ENCODE assay signal across 11 cellular contexts in genomic region chr10:79079490-79080355, GRCh38. TPM values are rescaled to one million over a fixed set of nuclear protein-coding genes. Genes with fewer than 3 reads are reported as not detected.
DNase-seq lines count a peak whose midpoint lies in the region; ATAC-seq and TF ChIP-seq lines count a peak whose summit lies in the region.
"Had no signal": no experiment of that assay in that cellular context is flagged by ENCODE, and none has a peak within 500 bp of the region (broad histone marks: within the 10 kb centered on the region; RNA-seq: fewer than 3 reads in every experiment).

No MANE protein-coding gene starts in this region.

- no CpG with 5 or more reads among the region's 15 CpGs for whole genome bisulfite sequencing in neuronal stem cell (ENCODE audit: extremely low coverage in 2 of 2, insufficient read length in 2 of 2, insufficient replicate concordance in 1 of 2), 2 donors

- intact Hi-C loops in PC-3 (cut with micrococcal nuclease), result no loop called here

- H3K27ac ChIP-seq in BLaER1 (peak overlapping the region; percentile 39), PC-3 (ENCODE audit: low read length) (peak overlapping the region; percentile 3), neuronal stem cell (replicated peaks; ENCODE audit: low read length) (no peak overlapping the region), MM.1S (ENCODE audit: low read length) (no peak overlapping the region)

- H3K9me3 ChIP-seq in BLaER1, result no peaks in the 10 kb centered on the region
- H3K9me3 ChIP-seq in PC-3 (ENCODE audit: low read length), result no peaks in the 10 kb centered on the region
- H3K9me3 ChIP-seq in neuronal stem cell (replicated peaks in 1 of 2; ENCODE audit: control insufficient read depth in 2 of 2, insufficient read depth in 1 of 2, low read depth in 1 of 2, low read length in 2 of 2), result no peaks in the 10 kb centered on the region
- H3K9me3 ChIP-seq in MM.1S (replicated peaks; ENCODE audit: insufficient read depth, low read length), result no peaks in the 10 kb centered on the region

- H4K8ac ChIP-seq in neuronal stem cell (ENCODE audit: low read depth, low read length), result no peak overlapping the region

- H3F3A ChIP-seq in PC-3 (ENCODE audit: low read length, unreplicated experiment) (no peaks in the 10 kb centered on the region), MM.1S (ENCODE audit: insufficient read depth, low read length) (no peaks in the 10 kb centered on the region)

- peaks cover 100% of the 10 kb centered on the region for H3K79me2 ChIP-seq in PC-3 (ENCODE audit: low read length)
- peaks cover 37% of the 10 kb centered on the region for H3K79me2 ChIP-seq in MM.1S (ENCODE audit: low read length)

- peak overlapping the region; percentile 33 for H3K18ac ChIP-seq in neuronal stem cell (ENCODE audit: low read length)

- H3K4ac ChIP-seq in neuronal stem cell (ENCODE audit: low read length), result no peak overlapping the region

- H3K27me3 ChIP-seq in BLaER1, result no peaks in the 10 kb centered on the region
- no peaks in the 10 kb centered on the region for H3K27me3 ChIP-seq in PC-3 (ENCODE audit: low read length)
- no peaks in the 10 kb centered on the region for H3K27me3 ChIP-seq in neuronal stem cell (ENCODE audit: control insufficient read depth in 3 of 3, insufficient read depth in 3 of 3, low read depth in 1 of 3, low read length in 3 of 3)
- no peaks in the 10 kb centered on the region for H3K27me3 ChIP-seq in MM.1S (replicated peaks; ENCODE audit: insufficient read depth, low read length)

- POLR2A ChIA-PET in PC-3 (lab: Charles Lee; ENCODE audit: unreplicated experiment), result interaction anchor here (0.5 to 0.6 kb wide), 2 partner anchors 95 to 425 kb away, joined by 4 to 12 read pairs; no protein-coding TSS in a partner anchor

- no peak overlapping the region for H3K14ac ChIP-seq in neuronal stem cell (ENCODE audit: low read length)

- H3K36me3 ChIP-seq in BLaER1 (no peaks in the 10 kb centered on the region), PC-3 (ENCODE audit: low read depth, low read length) (0 out of 2 replicates have a peak, but pooled peaks cover 5% of the 10 kb centered on the region), neuronal stem cell (replicated peaks in 1 of 2; ENCODE audit: control insufficient read depth in 2 of 2, insufficient read depth in 2 of 2, low read length in 2 of 2) (peaks cover 2 to 15% of the 10 kb centered on the region in 2 donors), MM.1S (replicated peaks; ENCODE audit: insufficient read depth, low read length) (no peaks in the 10 kb centered on the region)

- DNase-seq in PC-3 (peak; percentile 79), fibroblast of gingiva (ENCODE audit: low read depth) (peak; percentile 47), neuronal stem cell (ENCODE audit: low spot score) (no peak), cerebellar cortex (ENCODE audit: low spot score) (no peak), MM.1S (no peak)
- DNase-seq in activated T-cell treated with anti-CD3 and anti-CD28 coated beads, Interleukin-2, amount 50 U/mL, for 1 hour, result no peak
- DNase-seq: hippocampal formation, NCI-H2029 treated with DMSO at 0.1 percent for 48 hours had no signal

- H3K4me2 ChIP-seq in BLaER1 (peak overlapping the region; percentile 99), PC-3 (ENCODE audit: low read length) (peak overlapping the region; percentile 14), neuronal stem cell (ENCODE audit: insufficient read depth, low read length, poor library complexity, severe bottlenecking) (no peak overlapping the region), MM.1S (ENCODE audit: low read depth, low read length) (no peak overlapping the region)

- no peak overlapping the region for H4K91ac ChIP-seq in neuronal stem cell (ENCODE audit: low read depth, low read length, poor library complexity)

- no peak overlapping the region for H2BK5ac ChIP-seq in neuronal stem cell (ENCODE audit: low read length)

- no peak overlapping the region for H2BK15ac ChIP-seq in neuronal stem cell (ENCODE audit: low read length)

- H3K4me1 ChIP-seq in BLaER1 (peaks cover 100% of the 10 kb centered on the region), PC-3 (ENCODE audit: insufficient read depth, low read length) (peaks cover 59% of the 10 kb centered on the region), neuronal stem cell (ENCODE audit: control insufficient read depth in 2 of 2, insufficient read depth in 1 of 2, low read depth in 1 of 2, low read length in 2 of 2) (peaks cover 40 to 50% of the 10 kb centered on the region in 2 donors), MM.1S (ENCODE audit: low read length) (peaks cover 29% of the 10 kb centered on the region)

- peaks cover 36% of the 10 kb centered on the region for H3K79me1 ChIP-seq in neuronal stem cell (ENCODE audit: low read depth, low read length)

- ATAC-seq in PC-3, result peak; percentile 65
- no peak for ATAC-seq in GM19324 (IDR thresholded peaks at IDR 0.05; ENCODE audit: low FRiP score, unreplicated experiment)
- ATAC-seq: activated naive CD4-positive, alpha-beta T cell treated with anti-CD3 and anti-CD28 coated beads, Interleukin-2, amount 50 U/mL, for 72 hours had no signal

- H2BK12ac ChIP-seq in neuronal stem cell (ENCODE audit: low read length), result no peak overlapping the region

- BruUV-seq in PC-3 (replicated peaks; lab: Mats Ljungman, UMichigan), result no TSS peak

- CTCF ChIA-PET in PC-3 (lab: Charles Lee), result interaction anchor here (0.6 to 0.7 kb wide), 2 partner anchors 28 to 63 kb away, joined by 3 read pairs; no protein-coding TSS in a partner anchor

- H3K9ac ChIP-seq in BLaER1 (0 out of 2 replicates have a peak overlapping the region, but pooled peaks have one; percentile 38), PC-3 (ENCODE audit: low read length) (no peak overlapping the region), neuronal stem cell (ENCODE audit: low read depth, low read length, poor library complexity) (no peak overlapping the region), MM.1S (ENCODE audit: low read length) (no peak overlapping the region)

- H3K9me2 ChIP-seq in PC-3 (replicated peaks; ENCODE audit: low read length), result no peaks in the 10 kb centered on the region
- no peaks in the 10 kb centered on the region for H3K9me2 ChIP-seq in MM.1S (replicated peaks; ENCODE audit: insufficient read depth, low read length)

- TF ChIP-seq CTCF in PC-3 (conservative IDR thresholded peaks at IDR 0.05; ENCODE audit: low read depth, low read length), result no peak
- TF ChIP-seq CTCF in MM.1S (IDR thresholded peaks at IDR 0.05; ENCODE audit: low read length), result no peak

- H3K23ac ChIP-seq in neuronal stem cell (ENCODE audit: low read depth, low read length, poor library complexity), result no peak overlapping the region

- peak overlapping the region; percentile 37; the same call in 1 of the 2 replicates for H3K4me3 ChIP-seq in BLaER1
- H3K4me3 ChIP-seq in PC-3 (ENCODE audit: low read length), result no peak overlapping the region
- H3K4me3 ChIP-seq in neuronal stem cell (ENCODE audit: low read length in 2 of 2), result no peak overlapping the region
- no peak overlapping the region for H3K4me3 ChIP-seq in MM.1S (ENCODE audit: low read length)

- H2BK120ac ChIP-seq in neuronal stem cell (ENCODE audit: low read depth, low read length), result no peak overlapping the region

- no peak overlapping the region for H2AFZ ChIP-seq in PC-3 (ENCODE audit: low read length)
- H2AFZ ChIP-seq in neuronal stem cell (ENCODE audit: low read length), result no peak overlapping the region
- H2AFZ ChIP-seq in MM.1S (ENCODE audit: low read length), result no peak overlapping the region

- H2AK5ac ChIP-seq in neuronal stem cell (ENCODE audit: low read depth, low read length), result no peak overlapping the region

- peaks cover 100% of the 10 kb centered on the region for H4K20me1 ChIP-seq in BLaER1
- peaks cover 72% of the 10 kb centered on the region for H4K20me1 ChIP-seq in PC-3 (ENCODE audit: low read length)
- no peaks in the 10 kb centered on the region for H4K20me1 ChIP-seq in MM.1S (ENCODE audit: insufficient read depth, low read length)

RNA-seq across cellular contexts. Expression of gene ZMIZ1, which starts 11.0 kb away (rescaled TPM):
- 55.4 and 84.2 TPM in 2 replicates for total RNA-seq in PC-3 (2014; rRNA removed)
- 21.6 TPM for polyA plus RNA-seq in neuronal stem cell (2013, experiment 1 of 2)
- 24.3 TPM for polyA plus RNA-seq in neuronal stem cell (2013, experiment 2 of 2)

Comparison
In these comparisons a context has a peak if more than half of its experiments do, and no peak if none do; other contexts are left out.
1. H3K27ac ChIP-seq: peak in BLaER1 (single experiment) and PC-3 (single experiment); none in neuronal stem cell (single experiment) and MM.1S (single experiment).
2. H3K4me2 ChIP-seq: peak in BLaER1 (single experiment) and PC-3 (single experiment); none in neuronal stem cell (single experiment) and MM.1S (single experiment).
3. DNase-seq: peak in PC-3 (single experiment) and fibroblast of gingiva (single experiment); none in neuronal stem cell (single experiment), cerebellar cortex (single experiment), MM.1S (single experiment) and activated T-cell treated with anti-CD3 and anti-CD28 coated beads, Interleukin-2, amount 50 U/mL, for 1 hour (single experiment).